ENCODE assay signal across 1 cellular context in genomic region chr11:824292-824880, GRCh38.
TF ChIP-seq lines count a peak whose summit lies in the region.

No MANE protein-coding gene starts in this region.

TF ChIP-seq in IMR-90, 13 proteins besides CTCF, POLR2A, EP300 and RAD21:
- TF ChIP-seq CEBPB (IDR thresholded peaks at IDR 0.05; ENCODE audit: low read depth, low read length) (no peak), CHD1 (IDR thresholded peaks at IDR 0.05; ENCODE audit: low read depth, low read length) (no peak), BHLHE40 (IDR thresholded peaks at IDR 0.05; ENCODE audit: low read depth, low read length) (no peak), NFE2L2 (IDR thresholded peaks at IDR 0.05; ENCODE audit: low read depth, low read length) (no peak), RFX5 (IDR thresholded peaks at IDR 0.05; ENCODE audit: low read depth, low read length) (no peak), RCOR1 (IDR thresholded peaks at IDR 0.05; ENCODE audit: insufficient replicate concordance, low read length) (no peak), MAZ (IDR thresholded peaks at IDR 0.05; ENCODE audit: borderline replicate concordance, low read depth, low read length) (no peak), MXI1 (IDR thresholded peaks at IDR 0.05; ENCODE audit: borderline replicate concordance, low read depth, low read length) (no peak), FOS (IDR thresholded peaks at IDR 0.05; ENCODE audit: low read depth, low read length) (no peak), ELK1 (IDR thresholded peaks at IDR 0.05; ENCODE audit: borderline replicate concordance, low read depth, low read length) (no peak), MAFK (IDR thresholded peaks at IDR 0.05; ENCODE audit: low read depth, low read length) (no peak), SMC3 (IDR thresholded peaks at IDR 0.05; ENCODE audit: low read depth, low read length) (no peak)
- TF ChIP-seq, protein P1, sequence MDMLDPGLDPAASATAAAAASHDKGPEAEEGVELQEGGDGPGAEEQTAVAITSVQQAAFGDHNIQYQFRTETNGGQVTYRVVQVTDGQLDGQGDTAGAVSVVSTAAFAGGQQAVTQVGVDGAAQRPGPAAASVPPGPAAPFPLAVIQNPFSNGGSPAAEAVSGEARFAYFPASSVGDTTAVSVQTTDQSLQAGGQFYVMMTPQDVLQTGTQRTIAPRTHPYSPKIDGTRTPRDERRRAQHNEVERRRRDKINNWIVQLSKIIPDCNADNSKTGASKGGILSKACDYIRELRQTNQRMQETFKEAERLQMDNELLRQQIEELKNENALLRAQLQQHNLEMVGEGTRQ (IDR thresholded peaks at IDR 0.05; ENCODE audit: low read depth, low read length): no peak
